Comparison of ENCODE assay signal across 6 cellular contexts in genomic region chr3:139219463-139219862, GRCh38.
"Had no signal": no experiment of that assay in that cellular context is flagged by ENCODE, and none has a peak within 500 bp of the region (broad histone marks: within the 10 kb centered on the region; RNA-seq: fewer than 3 reads in every experiment).

No MANE protein-coding gene starts in this region.

- DNase-seq: IMR-90, KBM-7, KG1 had no signal

- H3K4me3 ChIP-seq: K562 had no signal

- H3K4me3 Mint-ChIP-seq: IgD-negative memory B cell had no signal

- H3K27ac Mint-ChIP-seq: IgD-negative memory B cell had no signal

- H3K27ac ChIP-seq: HL-60 had no signal

- H3K36me3 Mint-ChIP-seq: IgD-negative memory B cell had no signal

- H3K4me1 Mint-ChIP-seq: IgD-negative memory B cell had no signal
